Comparison of ENCODE assay signal across 8 cellular contexts in the genomic region with DNA sequence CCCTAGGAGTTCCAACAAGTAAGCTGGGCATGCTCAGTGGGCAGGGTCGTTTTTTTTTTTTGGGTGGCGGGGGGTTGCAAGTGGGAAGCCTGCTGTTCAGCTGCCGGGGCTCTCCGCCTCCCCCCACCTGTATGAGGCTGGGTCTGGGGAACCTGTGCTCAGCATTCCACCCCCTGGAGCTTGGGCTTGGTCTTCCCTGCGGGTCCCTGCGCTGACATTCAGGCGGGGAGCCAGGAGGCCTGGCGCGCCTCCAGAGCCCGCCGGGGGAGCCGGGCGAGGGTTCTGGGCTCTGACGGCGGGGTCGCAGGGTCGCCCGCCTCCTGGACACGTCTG.
DNase-seq lines count a peak whose midpoint lies in the region; ATAC-seq and TF ChIP-seq lines count a peak whose summit lies in the region.

No MANE protein-coding gene starts in this region.

- H3K4me1 ChIP-seq in iPS DF 6.9 (ENCODE audit: control insufficient read depth, insufficient read depth, low read length) (no peaks in the 10 kb centered on the region), MM.1S (ENCODE audit: low read length) (peaks cover 12% of the 10 kb centered on the region)

- H3K9me3 ChIP-seq in iPS DF 6.9 (ENCODE audit: control insufficient read depth, insufficient read depth, low read length) (no peaks in the 10 kb centered on the region), MM.1S (replicated peaks; ENCODE audit: insufficient read depth, low read length) (no peaks in the 10 kb centered on the region)

- DNase-seq in AG10803 (ENCODE audit: low read depth) = no peak
- no peak for DNase-seq in iPS DF 6.9 (ENCODE audit: low read depth, low spot score)
- no peak for DNase-seq in stimulated activated naive B cell treated with anti-CD40 and anti-IgM and Interleukin-4, amounts not matched to agents 10 μg/mL and 1 μg/mL and 100 μg/mL, for 72 hours
- no peak for DNase-seq in MM.1S

- H2AFZ ChIP-seq in MM.1S (ENCODE audit: low read length) = no peak overlapping the region

- no peaks in the 10 kb centered on the region for H3K27me3 Mint-ChIP-seq in activated naive CD8-positive, alpha-beta T cell
- H3K27me3 Mint-ChIP-seq in stimulated activated naive B cell treated with anti-CD40 and anti-IgM and Interleukin-4, amounts not matched to agents 10 μg/mL and 1 μg/mL and 100 μg/mL, for 72 hours = no peaks in the 10 kb centered on the region

- peak overlapping the region; percentile 35 for H3K27ac Mint-ChIP-seq in activated naive CD8-positive, alpha-beta T cell
- peak overlapping the region; percentile 97 for H3K27ac Mint-ChIP-seq in stimulated activated naive B cell treated with anti-CD40 and anti-IgM and Interleukin-4, amounts not matched to agents 10 μg/mL and 1 μg/mL and 100 μg/mL, for 72 hours

- no CpG with 5 or more reads among the region's 19 CpGs for WGBS in iPS DF 6.9 (ENCODE audit: insufficient coverage, insufficient read length)

- no peaks in the 10 kb centered on the region for H3K9me2 ChIP-seq in MM.1S (replicated peaks; ENCODE audit: insufficient read depth, low read length)

- H3K27ac ChIP-seq in iPS DF 6.9 (ENCODE audit: low read length) (no peak overlapping the region), MM.1S (ENCODE audit: low read length) (no peak overlapping the region)

- no peak overlapping the region for H3K9ac ChIP-seq in MM.1S (ENCODE audit: low read length)

- peaks cover 9% of the 10 kb centered on the region; the same call in 1 of the 2 replicates for H3F3A ChIP-seq in MM.1S (ENCODE audit: insufficient read depth, low read length)

- ATAC-seq in HG02623 (IDR thresholded peaks at IDR 0.05; ENCODE audit: unreplicated experiment) (peak; percentile 0), GM21526 (IDR thresholded peaks at IDR 0.05; ENCODE audit: low FRiP score, unreplicated experiment) (no peak), HG02938 (IDR thresholded peaks at IDR 0.05; ENCODE audit: unreplicated experiment) (no peak)
- no peak for ATAC-seq in stimulated activated naive B cell treated with anti-CD40 and anti-IgM and Interleukin-4, amounts not matched to agents 10 μg/mL and 1 μg/mL and 100 μg/mL, for 72 hours (replicated peaks)

- TF ChIP-seq CTCF in AG10803 (conservative IDR thresholded peaks at IDR 0.05; ENCODE audit: low read length) (no peak), MM.1S (IDR thresholded peaks at IDR 0.05; ENCODE audit: low read length) (no peak)

- H3K36me3 Mint-ChIP-seq in activated naive CD8-positive, alpha-beta T cell = peaks cover 2% of the 10 kb centered on the region
- H3K36me3 Mint-ChIP-seq in stimulated activated naive B cell treated with anti-CD40 and anti-IgM and Interleukin-4, amounts not matched to agents 10 μg/mL and 1 μg/mL and 100 μg/mL, for 72 hours = peaks cover 2 to 10% of the 10 kb centered on the region in 2 donors

- H3K4me1 Mint-ChIP-seq in activated naive CD8-positive, alpha-beta T cell (ENCODE audit: low read depth) = peaks cover 44% of the 10 kb centered on the region
- H3K4me1 Mint-ChIP-seq in stimulated activated naive B cell treated with anti-CD40 and anti-IgM and Interleukin-4, amounts not matched to agents 10 μg/mL and 1 μg/mL and 100 μg/mL, for 72 hours = peaks cover 26 to 36% of the 10 kb centered on the region in 2 donors

- H3K36me3 ChIP-seq in iPS DF 6.9 (ENCODE audit: control insufficient read depth, insufficient read depth, low read length) = no peaks in the 10 kb centered on the region
- H3K36me3 ChIP-seq in MM.1S (replicated peaks; ENCODE audit: insufficient read depth, low read length) = no peaks in the 10 kb centered on the region

- H3K27me3 ChIP-seq in iPS DF 6.9 (ENCODE audit: control insufficient read depth, insufficient read depth, low read length) (no peaks in the 10 kb centered on the region), MM.1S (replicated peaks; ENCODE audit: insufficient read depth, low read length) (no peaks in the 10 kb centered on the region)

- peak overlapping the region; percentile 68 for H3K4me3 Mint-ChIP-seq in activated naive CD8-positive, alpha-beta T cell
- peak overlapping the region; percentile 91 to 95 for H3K4me3 Mint-ChIP-seq in stimulated activated naive B cell treated with anti-CD40 and anti-IgM and Interleukin-4, amounts not matched to agents 10 μg/mL and 1 μg/mL and 100 μg/mL, for 72 hours

- H3K4me2 ChIP-seq in MM.1S (ENCODE audit: low read depth, low read length) = no peak overlapping the region

- H3K79me2 ChIP-seq in MM.1S (ENCODE audit: low read length) = no peaks in the 10 kb centered on the region

- H4K20me1 ChIP-seq in MM.1S (ENCODE audit: insufficient read depth, low read length) = no peaks in the 10 kb centered on the region

- no peaks in the 10 kb centered on the region for H3K9me3 Mint-ChIP-seq in activated naive CD8-positive, alpha-beta T cell (ENCODE audit: low read depth)
- no peaks in the 10 kb centered on the region for H3K9me3 Mint-ChIP-seq in stimulated activated naive B cell treated with anti-CD40 and anti-IgM and Interleukin-4, amounts not matched to agents 10 μg/mL and 1 μg/mL and 100 μg/mL, for 72 hours

- H3K4me3 ChIP-seq in AG10803 (ENCODE audit: low read length) (peak overlapping the region; percentile 77), iPS DF 6.9 (ENCODE audit: low read length) (peak overlapping the region; percentile 62; the same call in 1 of the 2 replicates), MM.1S (ENCODE audit: low read length) (no peak overlapping the region)
